2 cellular contexts compared by ENCODE assay signal in genomic region chr7:155965010-155965409, GRCh38.
TF ChIP-seq lines count a peak whose summit lies in the region.

No MANE protein-coding gene starts in this region.

TF ChIP-seq in SK-N-SH, 30 proteins besides CTCF, POLR2A, EP300 and RAD21 (continued from another document):
- TF ChIP-seq CHD2 (IDR thresholded peaks at IDR 0.05; ENCODE audit: low read length, partially characterized antibody) (no peak), JUND (IDR thresholded peaks at IDR 0.05) (peak; percentile 37; the same call in 1 of the 2 replicates), NRF1 (IDR thresholded peaks at IDR 0.05; ENCODE audit: low read depth, low read length) (no peak), GABPA (IDR thresholded peaks at IDR 0.05; ENCODE audit: low read depth) (no peak), FOSL2 (IDR thresholded peaks at IDR 0.05; ENCODE audit: borderline replicate concordance, low read depth) (peak; percentile 50; the same call in 1 of the 2 replicates), ELF1 (IDR thresholded peaks at IDR 0.05) (no peak), RCOR1 (IDR thresholded peaks at IDR 0.05; ENCODE audit: low read length) (no peak), MXI1 (IDR thresholded peaks at IDR 0.05; ENCODE audit: low read depth, low read length) (no peak), USF1 (IDR thresholded peaks at IDR 0.05; ENCODE audit: borderline replicate concordance, low read depth) (no peak), SIN3A (IDR thresholded peaks at IDR 0.05; ENCODE audit: borderline replicate concordance, low read depth, low read length) (no peak)

TF ChIP-seq in SK-N-SH treated with all-trans-retinoic acid at 6 μM for 48 hours, 23 proteins besides CTCF, POLR2A, EP300 and RAD21 (continued from another document):
- TF ChIP-seq ISL1 (CRISPR knock-in tag; IDR thresholded peaks at IDR 0.05) (no peak), POU6F1 (CRISPR knock-in tag; IDR thresholded peaks at IDR 0.05; ENCODE audit: borderline replicate concordance, low read depth) (no peak), SNAI2 (CRISPR knock-in tag; IDR thresholded peaks at IDR 0.05) (no peak)
